4 cellular contexts compared by ENCODE assay signal in genomic region chr1:25414581-25414980, GRCh38. TPM values are rescaled to one million over a fixed set of nuclear protein-coding genes. Genes with fewer than 3 reads are reported as not detected.
"Had no signal": no experiment of that assay in that cellular context is flagged by ENCODE, and none has a peak within 500 bp of the region (broad histone marks: within the 10 kb centered on the region; RNA-seq: fewer than 3 reads in every experiment).

No MANE protein-coding gene starts in this region.

RNA-seq across cellular contexts. Expression of gene RHCE, which starts 6.0 kb away (rescaled TPM):
- total RNA-seq: activated CD8-positive, alpha-beta memory T cell treated with anti-CD3 and anti-CD28 coated beads, Interleukin-2, amount 10 ng/mL, durations not matched to agents 7 days and 5 days; ascending aorta; T-helper 17 cell; T-helper 2 cell treated with Interferon-gamma antibody and Interleukin-4, amounts not matched to agents 100 ng/mL and 5 ng/mL, for 36 hours had no signal
